11 cellular contexts compared by ENCODE assay signal in genomic region chr17:63780507-63780906, GRCh38. TPM values are rescaled to one million over a fixed set of nuclear protein-coding genes. Genes with fewer than 3 reads are reported as not detected.
DNase-seq lines count a peak whose midpoint lies in the region; ATAC-seq and TF ChIP-seq lines count a peak whose summit lies in the region.
"Had no signal": no experiment of that assay in that cellular context is flagged by ENCODE, and none has a peak within 500 bp of the region (broad histone marks: within the 10 kb centered on the region; RNA-seq: fewer than 3 reads in every experiment).

No MANE protein-coding gene starts in this region.

- no peak overlapping the region for H3K4me3 ChIP-seq in choroid plexus epithelial cell (ENCODE audit: low read depth, low read length)
- H3K4me3 ChIP-seq in prostate gland, result no peak overlapping the region
- H3K4me3 ChIP-seq in esophagus muscularis mucosa, result no peak overlapping the region
- no peak overlapping the region for H3K4me3 ChIP-seq in testis

- TF ChIP-seq CTCF in choroid plexus epithelial cell (conservative IDR thresholded peaks at IDR 0.05; ENCODE audit: low read depth, low read length) (no peak), prostate gland (IDR thresholded peaks at IDR 0.05) (no peak), osteocyte (IDR thresholded peaks at IDR 0.05) (no peak), esophagus muscularis mucosa (IDR thresholded peaks at IDR 0.05) (no peak), testis (IDR thresholded peaks at IDR 0.05) (no peak)

- WGBS in prostate gland, result 42% methylated on average over 1 of the region's 1 CpG
- 94% methylated on average over 1 of the region's 1 CpG for WGBS in esophagus muscularis mucosa
- 85 to 86% methylated on average over 1 of the region's 1 CpG for whole genome bisulfite sequencing in testis, 2 donors

- H3K27me3 ChIP-seq in prostate gland (replicated peaks; ENCODE audit: insufficient read depth) (no peaks in the 10 kb centered on the region), esophagus muscularis mucosa (no peaks in the 10 kb centered on the region), testis (no peaks in the 10 kb centered on the region)

- H3K27ac ChIP-seq in prostate gland (peak overlapping the region; percentile 62 to 78), esophagus muscularis mucosa (replicated peaks in 1 of 4) (no peak overlapping the region), testis (no peak overlapping the region)

- H3K36me3 ChIP-seq in prostate gland (no peaks in the 10 kb centered on the region), esophagus muscularis mucosa (peaks cover 0 to 33% (median 20%) of the 10 kb centered on the region in 4 donors), testis (ENCODE audit: low read depth, missing control alignments) (no peaks in the 10 kb centered on the region)

- H3K27me3 Mint-ChIP-seq in osteocyte (ENCODE audit: unreplicated experiment), result no peaks in the 10 kb centered on the region

- intact Hi-C loops in prostate gland (cut with DNase I), result no loop called here
- intact Hi-C loops in esophagus muscularis mucosa (cut with DNase I), result no loop called here
- intact Hi-C loops in testis (cut with DNase I; ENCODE audit: low total_unique reads), result no loop called here

- peaks cover 17% of the 10 kb centered on the region for H3K36me3 Mint-ChIP-seq in osteocyte (ENCODE audit: unreplicated experiment)

- H3K4me3 Mint-ChIP-seq in osteocyte (ENCODE audit: unreplicated experiment), result no peak overlapping the region

- no peaks in the 10 kb centered on the region for H3K9me3 Mint-ChIP-seq in osteocyte (ENCODE audit: unreplicated experiment)

- H3K27ac Mint-ChIP-seq in osteocyte (ENCODE audit: unreplicated experiment), result no peak overlapping the region

- DNase-seq in HCEC 1CT (peak; percentile 61), NCI-H2196 treated with DMSO at 0.1 percent for 48 hours (lab: John Stamatoyannopoulos, UW; ENCODE audit: unreplicated experiment) (peak; percentile 32), choroid plexus epithelial cell (ENCODE audit: low read depth) (peak; percentile 48), prostate gland (ENCODE audit: low spot score) (peak; percentile 57), osteocyte (ENCODE audit: extremely low spot score, unreplicated experiment) (no peak), esophagus muscularis mucosa (ENCODE audit: extremely low spot score) (no peak), testis (no peak)
- DNase-seq: activated CD4-positive, alpha-beta T cell treated with anti-CD3 and anti-CD28 coated beads for 1 hour; amygdala; left colon had no signal

- H3K4me1 ChIP-seq in prostate gland (replicated peaks) (peaks cover 9% of the 10 kb centered on the region), esophagus muscularis mucosa (peaks cover 24 to 85% (median 67%) of the 10 kb centered on the region in 4 donors), testis (peaks cover 7% of the 10 kb centered on the region)

- no peak for TF ChIP-seq EP300 in esophagus muscularis mucosa (IDR thresholded peaks at IDR 0.05)

- H3K4me1 Mint-ChIP-seq in osteocyte (ENCODE audit: unreplicated experiment), result peaks cover 33% of the 10 kb centered on the region

- TF ChIP-seq POLR2A in prostate gland (IDR thresholded peaks at IDR 0.05), result peak; percentile 64
- no peak for TF ChIP-seq POLR2A in esophagus muscularis mucosa (IDR thresholded peaks at IDR 0.05; ENCODE audit: low read depth)
- TF ChIP-seq POLR2A in testis (IDR thresholded peaks at IDR 0.05), result no peak

- H3K9me3 ChIP-seq in prostate gland, result no peaks in the 10 kb centered on the region
- H3K9me3 ChIP-seq in esophagus muscularis mucosa, result no peaks in the 10 kb centered on the region
- H3K9me3 ChIP-seq in testis, result no peaks in the 10 kb centered on the region

- no peak for ATAC-seq in HG02852 (IDR thresholded peaks at IDR 0.05; ENCODE audit: unreplicated experiment)
- ATAC-seq: left colon had no signal

RNA-seq across cellular contexts. Expression of gene DDX42, which starts 6.5 kb away (rescaled TPM):
- total RNA-seq in prostate gland (100 to 1,000 TPM in 1 of 2 donors, 10 to 100 TPM in 1; 71.0 to 105 TPM), osteocyte (109 and 123 TPM in 2 replicates), esophagus muscularis mucosa (10 to 100 TPM; 80.4 to 93.9 (median 84.3) TPM), testis (100 to 1,000 TPM; 173 to 203 TPM)
- 124 TPM for polyA plus RNA-seq in testis (ENCODE audit: insufficient read depth, low read depth, low replicate concordance)

RNA-seq across cellular contexts. Expression of gene CCDC47, which starts 7.1 kb away (rescaled TPM):
- 10 to 100 TPM; 50.3 to 90.8 TPM for total RNA-seq in prostate gland
- 80.6 and 87.5 TPM in 2 replicates for total RNA-seq in osteocyte
- 10 to 100 TPM; 47.3 to 60.7 (median 56.2) TPM for total RNA-seq in esophagus muscularis mucosa
- 10 to 100 TPM; 65.7 to 68.0 TPM for total RNA-seq in testis
- polyA plus RNA-seq in testis (ENCODE audit: insufficient read depth, low read depth, low replicate concordance), result 52.4 TPM

RNA-seq across cellular contexts. Expression of gene STRADA, which starts 38.9 kb away (rescaled TPM):
- 10 to 100 TPM; 15.7 to 37.1 TPM for total RNA-seq in prostate gland
- total RNA-seq in osteocyte, result 42.9 and 50.6 TPM in 2 replicates
- total RNA-seq in esophagus muscularis mucosa, result 10 to 100 TPM; 18.2 to 20.5 (median 20.1) TPM
- 10 to 100 TPM; 55.3 to 78.7 TPM for total RNA-seq in testis
- 142 TPM for polyA plus RNA-seq in testis (ENCODE audit: insufficient read depth, low read depth, low replicate concordance)

RNA-seq across cellular contexts. Expression of gene PSMC5, which starts 46.7 kb away (rescaled TPM):
- total RNA-seq in prostate gland, result 100 to 1,000 TPM in 1 of 2 donors, 10 to 100 TPM in 1; 94.0 to 109 TPM
- total RNA-seq in osteocyte, result 98.5 and 106 TPM in 2 replicates
- total RNA-seq in esophagus muscularis mucosa, result 100 to 1,000 TPM in 1 of 4 donors, 10 to 100 TPM in 3; 71.2 to 117 (median 92.1) TPM
- total RNA-seq in testis, result 100 to 1,000 TPM; 121 to 145 TPM
- 269 TPM for polyA plus RNA-seq in testis (ENCODE audit: insufficient read depth, low read depth, low replicate concordance)

RNA-seq across cellular contexts. Expression of gene FTSJ3, which starts 47.0 kb away (rescaled TPM):
- total RNA-seq in prostate gland (10 to 100 TPM; 29.4 to 46.6 TPM), osteocyte (36.1 and 37.4 TPM in 2 replicates), esophagus muscularis mucosa (10 to 100 TPM; 46.8 to 72.4 (median 56.2) TPM), testis (10 to 100 TPM; 47.2 to 59.7 TPM)
- 39.9 TPM for polyA plus RNA-seq in testis (ENCODE audit: insufficient read depth, low read depth, low replicate concordance)

Comparison
In these comparisons a context has a peak if more than half of its experiments do, and no peak if none do; other contexts are left out.
1. DNase-seq: peak in HCEC 1CT (single experiment), NCI-H2196 treated with DMSO at 0.1 percent for 48 hours (single experiment), choroid plexus epithelial cell (single experiment) and prostate gland (single experiment); none in osteocyte (single experiment), esophagus muscularis mucosa (single experiment) and testis (single experiment).
2. H3K27ac ChIP-seq: peak in prostate gland (2 of 2); none in esophagus muscularis mucosa (0 of 4) and testis (0 of 2).